Comparison of ENCODE assay signal across 8 cellular contexts in genomic region chr2:65420712-65421431, GRCh38. TPM values are rescaled to one million over a fixed set of nuclear protein-coding genes. Genes with fewer than 3 reads are reported as not detected.
DNase-seq lines count a peak whose midpoint lies in the region; ATAC-seq and TF ChIP-seq lines count a peak whose summit lies in the region.

No MANE protein-coding gene starts in this region.

- no peak for TF ChIP-seq POLR2A in sigmoid colon (IDR thresholded peaks at IDR 0.05)

- WGBS in sigmoid colon, 2 donors = 28 to 35% methylated on average over 6 of the region's 6 CpGs

- DNase-seq in Right ventricle myocardium inferior (ENCODE audit: missing footprints) (no peak), right atrium auricular region (ENCODE audit: low spot score) (no peak), SW480 (ENCODE audit: low spot score) (peak; percentile 35), hepatic stellate cell (ENCODE audit: low spot score) (peak; percentile 62), NCI-H1694 treated with DMSO at 0.1 percent for 48 hours (lab: John Stamatoyannopoulos, UW) (no peak), sigmoid colon (no peak), NCI-H510A (lab: John Stamatoyannopoulos, UW) (no peak)

- H3K27ac ChIP-seq in right atrium auricular region (no peak overlapping the region), sigmoid colon (no peak overlapping the region)

- no peaks in the 10 kb centered on the region for H3K36me3 ChIP-seq in right atrium auricular region
- no peaks in the 10 kb centered on the region for H3K36me3 ChIP-seq in sigmoid colon

- no peaks in the 10 kb centered on the region for H3K9me3 ChIP-seq in right atrium auricular region
- no peaks in the 10 kb centered on the region for H3K9me3 ChIP-seq in sigmoid colon

- intact Hi-C loops in Right ventricle myocardium inferior (cut with DNase I) = no loop called here
- intact Hi-C loops in sigmoid colon (cut with DNase I) = no loop called here

- ATAC-seq in Right ventricle myocardium inferior = peak; percentile 53
- ATAC-seq in HG03432 (IDR thresholded peaks at IDR 0.05; ENCODE audit: unreplicated experiment) = peak; percentile 81

- no peak overlapping the region for H3K4me3 ChIP-seq in right atrium auricular region
- no peak overlapping the region for H3K4me3 ChIP-seq in sigmoid colon

- H3K27me3 ChIP-seq in right atrium auricular region (no peaks in the 10 kb centered on the region), sigmoid colon (no peaks in the 10 kb centered on the region)

- H3K4me1 ChIP-seq in right atrium auricular region = peaks cover 0 to 43% of the 10 kb centered on the region in 2 donors
- H3K4me1 ChIP-seq in sigmoid colon = peaks cover 0 to 8% (median 6%) of the 10 kb centered on the region in 4 donors

- no peak for TF ChIP-seq EP300 in sigmoid colon (IDR thresholded peaks at IDR 0.05)

- TF ChIP-seq CTCF in right atrium auricular region (IDR thresholded peaks at IDR 0.05) = no peak
- no peak for TF ChIP-seq CTCF in sigmoid colon (IDR thresholded peaks at IDR 0.05)

RNA-seq across cellular contexts. Expression of gene SPRED2, which starts 11.5 kb away (rescaled TPM):
- 14.0 TPM for total RNA-seq in Right ventricle myocardium inferior
- 10 to 100 TPM; 14.7 to 17.3 TPM for total RNA-seq in right atrium auricular region
- 10 to 100 TPM in 2 of 4 donors, 1 to 10 TPM in 2; 6.1 to 13.7 (median 11.5) TPM for total RNA-seq in sigmoid colon
- polyA plus RNA-seq in sigmoid colon = 10 to 100 TPM; 12.4 to 31.2 (median 22.2) TPM

Comparison
In these comparisons a context has a peak if more than half of its experiments do, and no peak if none do; other contexts are left out.
1. DNase-seq: peak in SW480 (single experiment) and hepatic stellate cell (single experiment); none in Right ventricle myocardium inferior (single experiment), right atrium auricular region (single experiment), NCI-H1694 treated with DMSO at 0.1 percent for 48 hours (single experiment), sigmoid colon (single experiment) and NCI-H510A (single experiment).